ENCODE assay signal across 24 cellular contexts in genomic region chr5:160457255-160457654, GRCh38. TPM values are rescaled to one million over a fixed set of nuclear protein-coding genes. Genes with fewer than 3 reads are reported as not detected.
DNase-seq lines count a peak whose midpoint lies in the region; ATAC-seq and TF ChIP-seq lines count a peak whose summit lies in the region.
"Had no signal": no experiment of that assay in that cellular context is flagged by ENCODE, and none has a peak within 500 bp of the region (broad histone marks: within the 10 kb centered on the region; RNA-seq: fewer than 3 reads in every experiment).

No MANE protein-coding gene starts in this region.

- no peaks in the 10 kb centered on the region for H3K36me3 ChIP-seq in transverse colon
- H3K36me3 ChIP-seq: BE2C, BLaER1 had no signal

- peaks cover 4% of the 10 kb centered on the region for H3K27me3 ChIP-seq in foreskin keratinocyte
- H3K27me3 ChIP-seq in transverse colon = no peaks in the 10 kb centered on the region
- H3K27me3 ChIP-seq: BLaER1 had no signal

- in situ Hi-C loops in transverse colon (cut with MboI; ENCODE audit: low pct_ligation_motif_present in 1 of 4, low pct_unique_long_range_greater_than_20kb in 1 of 4, low sequenced_read_pairs in 3 of 4) = no loop called here

- WGBS in transverse colon (ENCODE audit: low coverage in 1 of 2), 2 donors = 64 to 97% methylated on average over 1 to 5 of the region's 5 CpGs

- peak; percentile 44 for DNase-seq in M059J (ENCODE audit: low read depth)
- DNase-seq in RPMI7951 (ENCODE audit: low read depth) = peak; percentile 89
- DNase-seq in epithelial cell of esophagus (ENCODE audit: low read depth) = peak; percentile 80
- DNase-seq in foreskin keratinocyte = peak in 1 of 2 donors; percentile 22
- no peak for DNase-seq in epidermal melanocyte (ENCODE audit: insufficient read length, low spot score)
- no peak for DNase-seq in transverse colon
- no peak for DNase-seq in GF-D8 (lab: John Stamatoyannopoulos, UW)
- DNase-seq: 8988T; ACHN; BE2C; C1 segment of cervical spinal cord; CD4-positive, alpha-beta memory T cell; CD4-positive, CD25-positive, alpha-beta regulatory T cell; CD8-positive, alpha-beta memory T cell; COR-L47; DMS 273 treated with DMSO at 0.1 percent for 48 hours; DMS153; DMS53; DMS79; DND-41; EL; GDM1 had no signal

- TF ChIP-seq CTCF in epithelial cell of esophagus (IDR thresholded peaks at IDR 0.05; ENCODE audit: insufficient read depth, low read depth, low read length, missing control alignments) (no peak), foreskin keratinocyte (conservative IDR thresholded peaks at IDR 0.05) (no peak), transverse colon (IDR thresholded peaks at IDR 0.05) (no peak)

- H3K27ac ChIP-seq in foreskin keratinocyte = no peak overlapping the region
- H3K27ac ChIP-seq in transverse colon = no peak overlapping the region
- H3K27ac ChIP-seq: BLaER1 had no signal

- no peak for TF ChIP-seq POLR2A in transverse colon (IDR thresholded peaks at IDR 0.05)

- no peaks in the 10 kb centered on the region for H3K9me3 ChIP-seq in transverse colon
- H3K9me3 ChIP-seq: BE2C had no signal

- ATAC-seq in foreskin keratinocyte = peak; percentile 71
- ATAC-seq in HG02938 (IDR thresholded peaks at IDR 0.05; ENCODE audit: unreplicated experiment) = no peak

- no peak for TF ChIP-seq EP300 in transverse colon (IDR thresholded peaks at IDR 0.05; ENCODE audit: low read depth)

- intact Hi-C loops in transverse colon (cut with DNase I; ENCODE audit: low total_unique reads) = no loop called here

- H3K4me3 ChIP-seq in epithelial cell of esophagus (ENCODE audit: low read length) (no peak overlapping the region), transverse colon (no peak overlapping the region)
- H3K4me3 ChIP-seq: BLaER1 had no signal

- H3K4me1 ChIP-seq in foreskin keratinocyte (no peaks in the 10 kb centered on the region), transverse colon (no peaks in the 10 kb centered on the region)
- H3K4me1 ChIP-seq: BE2C had no signal

RNA-seq across cellular contexts. Expression of gene PTTG1, which starts 35.6 kb away (rescaled TPM):
- 1,224 and 1,388 TPM in 2 replicates for total RNA-seq in M059J (2014; rRNA removed; shearing (Covaris generic))
- total RNA-seq in RPMI7951 (2014; rRNA removed; shearing (Covaris generic)) = 1,242 and 1,282 TPM in 2 replicates
- total RNA-seq in foreskin keratinocyte = 183 and 204 TPM in 2 replicates
- polyA plus RNA-seq in foreskin keratinocyte = 225 and 280 TPM in 2 replicates
- 10 to 100 TPM in 3 of 4 donors, 1 to 10 TPM in 1; 6.4 to 41.1 (median 15.2) TPM for total RNA-seq in transverse colon

RNA-seq across cellular contexts. Expression of gene SLU7, which starts 38.4 kb away (rescaled TPM):
- total RNA-seq in M059J (2014; rRNA removed; shearing (Covaris generic)) = 31.8 and 64.1 TPM in 2 replicates
- 62.0 and 73.9 TPM in 2 replicates for total RNA-seq in RPMI7951 (2014; rRNA removed; shearing (Covaris generic))
- total RNA-seq in foreskin keratinocyte = 33.9 and 36.7 TPM in 2 replicates
- 26.4 and 26.6 TPM in 2 replicates for polyA plus RNA-seq in foreskin keratinocyte
- 10 to 100 TPM; 10.5 to 69.2 (median 52.5) TPM for total RNA-seq in transverse colon

RNA-seq across cellular contexts. Expression of gene FAM200C, which starts 57.4 kb away (rescaled TPM):
- 9.7 and 11.3 TPM in 2 replicates for total RNA-seq in M059J (2014; rRNA removed; shearing (Covaris generic))
- 7.4 and 8.3 TPM in 2 replicates for total RNA-seq in RPMI7951 (2014; rRNA removed; shearing (Covaris generic))
- 2.6 and 3.2 TPM in 2 replicates for total RNA-seq in foreskin keratinocyte
- 1.1 and 1.7 TPM in 2 replicates for polyA plus RNA-seq in foreskin keratinocyte
- 1 to 10 TPM in 3 of 4 donors, under 1 TPM in 1; 0.37 to 7.8 (median 2.5) TPM for total RNA-seq in transverse colon
- total RNA-seq: CD4-positive, CD25-positive, alpha-beta regulatory T cell had no signal

Comparison
In these comparisons a context has a peak if more than half of its experiments do, and no peak if none do; other contexts are left out.
1. DNase-seq: peak in M059J (single experiment), RPMI7951 (single experiment) and epithelial cell of esophagus (single experiment); none in epidermal melanocyte (single experiment), transverse colon (single experiment) and GF-D8 (single experiment).